In genomic region chr11:12376259-12376971, GRCh38 we compare ENCODE assay signal across 8 cellular contexts. TPM values are rescaled to one million over a fixed set of nuclear protein-coding genes. Genes with fewer than 3 reads are reported as not detected.
DNase-seq lines count a peak whose midpoint lies in the region; ATAC-seq and TF ChIP-seq lines count a peak whose summit lies in the region.

No MANE protein-coding gene starts in this region.

- H3K4me2 ChIP-seq in HCT116 (ENCODE audit: low read length) (peak overlapping the region; percentile 82), smooth muscle cell (peak overlapping the region; percentile 94)

- H3K36me3 ChIP-seq in HCT116 (ENCODE audit: control insufficient read depth in 1 of 2, insufficient read depth in 2 of 2, low read length in 2 of 2) (no peaks in the 10 kb centered on the region), smooth muscle cell (ENCODE audit: low read depth) (no peaks in the 10 kb centered on the region)

- H2AFZ ChIP-seq in HCT116 (ENCODE audit: low read depth, low read length, poor library complexity, severe bottlenecking): no peak overlapping the region
- peak overlapping the region; percentile 85 for H2AFZ ChIP-seq in smooth muscle cell (ENCODE audit: low read depth)

- 34 to 47% (median 42%) methylated on average over 11 of the region's 11 CpGs for WGBS in adipose tissue, 3 donors
- 25% methylated on average over 11 of the region's 11 CpGs for WGBS in smooth muscle cell (ENCODE audit: low lambda C conversion rate)

- H3K27ac ChIP-seq in HCT116 (ENCODE audit: low read depth, low read length): no peak overlapping the region
- H3K27ac ChIP-seq in adipose tissue (ENCODE audit: low read depth, low read length): peak overlapping the region; percentile 95
- H3K27ac ChIP-seq in smooth muscle cell (ENCODE audit: low read depth): peak overlapping the region; percentile 98

- H3K4me3 ChIP-seq in HCT116 (replicated peaks in 1 of 2; ENCODE audit: low read depth in 1 of 2, low read length in 2 of 2): no peak overlapping the region
- peak overlapping the region; percentile 94 for H3K4me3 ChIP-seq in smooth muscle cell

- no peaks in the 10 kb centered on the region for H3K9me2 ChIP-seq in HCT116 (ENCODE audit: insufficient read depth)

- H3K27me3 ChIP-seq in HCT116 (ENCODE audit: insufficient read depth, low read length): no peaks in the 10 kb centered on the region
- no peaks in the 10 kb centered on the region for H3K27me3 ChIP-seq in smooth muscle cell (ENCODE audit: low read depth)

- no peak for TF ChIP-seq RAD21 in HCT116 (IDR thresholded peaks at IDR 0.05; ENCODE audit: low read depth)

- DNase-seq in HCT116 (ENCODE audit: low read depth, low spot score) (no peak), hepatic stellate cell (ENCODE audit: low spot score) (peak; percentile 36), smooth muscle cell (lab: John Stamatoyannopoulos, UW; ENCODE audit: unreplicated experiment) (no peak), GDM1 (lab: John Stamatoyannopoulos, UW) (no peak), posterior vena cava (ENCODE audit: low spot score) (no peak)

- no peak for TF ChIP-seq POLR2A in HCT116 (IDR thresholded peaks at IDR 0.05; ENCODE audit: borderline replicate concordance, extremely low read depth, insufficient read depth, insufficient read length)

- CTCF ChIA-PET in HCT116 (lab: Charles Lee): no interaction called here

- H3K9me3 ChIP-seq in HCT116 (ENCODE audit: control insufficient read depth in 1 of 2, insufficient read depth in 1 of 2, low read depth in 1 of 2, low read length in 2 of 2) (no peaks in the 10 kb centered on the region), smooth muscle cell (replicated peaks; ENCODE audit: low read depth) (no peaks in the 10 kb centered on the region)

- H3K9ac ChIP-seq in HCT116 (ENCODE audit: low read length) (no peak overlapping the region; the same call in 1 of the 2 replicates), smooth muscle cell (ENCODE audit: low read depth) (no peak overlapping the region)

- peaks cover 42% of the 10 kb centered on the region for H3F3A ChIP-seq in smooth muscle cell (ENCODE audit: low read depth)

- H3K79me2 ChIP-seq in HCT116 (ENCODE audit: insufficient read depth, low read length) (no peaks in the 10 kb centered on the region; the same call in 1 of the 2 replicates), smooth muscle cell (ENCODE audit: low read depth) (peaks cover 34% of the 10 kb centered on the region)

- TF ChIP-seq CTCF in HCT116 (IDR thresholded peaks at IDR 0.05 in 2 of 3, conservative IDR thresholded peaks at IDR 0.05 in 1 of 3; ENCODE audit: borderline replicate concordance in 1 of 3, insufficient read depth in 1 of 3, low read depth in 2 of 3, low read length in 2 of 3) (no peak), smooth muscle cell (IDR thresholded peaks at IDR 0.05; ENCODE audit: borderline replicate concordance, insufficient read depth, poor library complexity, severe bottlenecking) (no peak)

- ATAC-seq in HCT116: no peak
- no peak for ATAC-seq in GM21423 (IDR thresholded peaks at IDR 0.05; ENCODE audit: unreplicated experiment)
- ATAC-seq in GM18517 (IDR thresholded peaks at IDR 0.05; ENCODE audit: unreplicated experiment): no peak

- RAD21 ChIA-PET in HCT116 (lab: Charles Lee; ENCODE audit: low non-redundant PET in 1 of 2, low total read pairs in 2 of 2, uncharacterized antibody in 2 of 2, unreplicated experiment in 2 of 2): no interaction called here

- intact Hi-C loops in HCT116 (cut with micrococcal nuclease): no loop called here
- intact Hi-C loops in posterior vena cava (cut with DNase I): loop anchor here in 1 of 2 donors (5.0 kb wide), 1 partner anchor 36 kb away; no protein-coding TSS in a partner anchor

- H4K20me1 ChIP-seq in HCT116 (ENCODE audit: insufficient read depth) (no peaks in the 10 kb centered on the region), smooth muscle cell (ENCODE audit: low read depth) (peaks cover 29% of the 10 kb centered on the region)

- POLR2A ChIA-PET in HCT116 (lab: Charles Lee): interaction anchor here (0.6 kb wide), 1 partner anchor 1994 kb away, joined by 3 read pairs; no protein-coding TSS in a partner anchor

- H3K4me1 ChIP-seq in HCT116 (ENCODE audit: control insufficient read depth in 1 of 2, insufficient read depth in 2 of 2, low read length in 2 of 2): peaks cover 4 to 21% of the 10 kb centered on the region in 2 experiments; a peak in 3 of 4 replicates
- peaks cover 16% of the 10 kb centered on the region for H3K4me1 ChIP-seq in smooth muscle cell (ENCODE audit: low read depth)

- TSS peak; percentile 70 for BruUV-seq in HCT116 (replicated peaks; lab: Mats Ljungman, UMichigan)

TF ChIP-seq in HCT116, 20 proteins besides CTCF, POLR2A, EP300 and RAD21:
- TF ChIP-seq REST (IDR thresholded peaks at IDR 0.05; ENCODE audit: low read depth) (no peak), EGR1 (IDR thresholded peaks at IDR 0.05; ENCODE audit: low read depth) (no peak), JUND (IDR thresholded peaks at IDR 0.05) (no peak), SRF (IDR thresholded peaks at IDR 0.05; ENCODE audit: low read depth) (no peak), ZBTB33 (IDR thresholded peaks at IDR 0.05; ENCODE audit: extremely low read depth, insufficient replicate concordance, low read length) (no peak), CEBPB (IDR thresholded peaks at IDR 0.05; ENCODE audit: low read depth) (no peak)

RNA-seq across cellular contexts. Expression of gene PARVA, which starts 1.0 kb away (rescaled TPM):
- total RNA-seq in HCT116 (2021; ENCODE audit: unreplicated experiment) (18.4 TPM), smooth muscle cell (73.9 and 78.6 TPM in 2 replicates), posterior vena cava (100 to 1,000 TPM; 151 to 172 TPM)
- polyA plus RNA-seq in HCT116 (2012): 9.7 and 12.0 TPM in 2 replicates
- polyA plus RNA-seq in adipose tissue (10 to 100 TPM; 20.3 to 81.9 (median 60.5) TPM), smooth muscle cell (85.4 and 99.4 TPM in 2 replicates)
